Comparison of ENCODE assay signal across 20 cellular contexts in the genomic region with DNA sequence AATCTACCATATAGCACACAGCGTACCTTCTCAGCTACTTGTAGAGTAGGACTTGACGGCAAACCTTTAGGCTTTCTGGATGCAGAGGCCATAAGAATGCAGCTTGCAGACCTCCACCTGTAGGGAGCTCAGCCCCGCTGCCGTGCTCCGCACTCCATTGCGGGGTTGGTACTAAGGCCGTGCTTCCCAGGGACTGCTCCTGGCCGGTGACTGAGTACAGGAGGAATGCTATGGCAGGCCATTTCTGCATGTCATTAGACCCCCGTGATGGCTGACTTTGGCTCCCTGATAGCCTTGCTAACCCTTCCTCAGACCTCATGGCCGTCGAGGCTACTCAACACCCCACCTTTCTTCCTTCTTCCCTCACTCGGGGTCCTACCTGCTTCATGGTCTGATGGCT.
"Had no signal": no experiment of that assay in that cellular context is flagged by ENCODE, and none has a peak within 500 bp of the region (broad histone marks: within the 10 kb centered on the region; RNA-seq: fewer than 3 reads in every experiment).

No MANE protein-coding gene starts in this region.

- H3K4me1 ChIP-seq: right atrium auricular region, sigmoid colon had no signal

- H3K4me3 Mint-ChIP-seq: natural killer cell, neural crest cell had no signal

- H3K9me3 Mint-ChIP-seq: natural killer cell, neural crest cell had no signal

- H3K36me3 ChIP-seq: heart left ventricle, ovary, right atrium auricular region, sigmoid colon, stomach, thoracic aorta had no signal

- ATAC-seq: heart left ventricle, mucosa of descending colon, natural killer cell had no signal

- H3K9me3 ChIP-seq: heart left ventricle, mucosa of descending colon, ovary, right atrium auricular region, sigmoid colon, stomach, thoracic aorta had no signal

- H3K27ac ChIP-seq: coronary artery, heart left ventricle, ovary, right atrium auricular region, sigmoid colon, skin epidermis, stomach, thoracic aorta had no signal

- H3K4me1 Mint-ChIP-seq: natural killer cell, neural crest cell had no signal

- H3K36me3 Mint-ChIP-seq: natural killer cell had no signal

- DNase-seq: effector CD4-positive, alpha-beta T cell; foreskin melanocyte; heart left ventricle; hippocampal formation; kidney glomerular epithelial cell; mucosa of descending colon; natural killer cell; nucleus accumbens; ovary; sigmoid colon; stimulated activated CD4-positive, alpha-beta T cell treated with anti-CD3 and anti-CD28 coated beads, Interleukin-2, amount 100 ng/mL, for 24 hours; stimulated activated CD4-positive, alpha-beta T cell treated with anti-CD3 and anti-CD28 coated beads, Interleukin-4, amount 100 ng/mL, for 4 hours; stimulated activated naive CD4-positive, alpha-beta T cell; stomach; substantia nigra had no signal

- H3K27ac Mint-ChIP-seq: natural killer cell had no signal

- H3K27me3 ChIP-seq: heart left ventricle, ovary, right atrium auricular region, sigmoid colon, stomach had no signal

- H3K4me3 ChIP-seq: coronary artery, heart left ventricle, mucosa of descending colon, ovary, right atrium auricular region, sigmoid colon, skin epidermis, stomach, thoracic aorta had no signal
